14 cellular contexts compared by ENCODE assay signal in genomic region chr1:97084566-97084965, GRCh38.
"Had no signal": no experiment of that assay in that cellular context is flagged by ENCODE, and none has a peak within 500 bp of the region (broad histone marks: within the 10 kb centered on the region; RNA-seq: fewer than 3 reads in every experiment).

No MANE protein-coding gene starts in this region.

- DNase-seq: activated CD4-positive, alpha-beta T cell treated with anti-CD3 and anti-CD28 coated beads for 1 hour; activated CD4-positive, alpha-beta T cell treated with anti-CD3 and anti-CD28 coated beads, Interleukin-2, amount 50 U/mL, for 4 hours; activated gamma-delta T cell; activated T-cell treated with anti-CD3 and anti-CD28 coated beads, Interleukin-2, amount 50 U/mL, for 72 hours; effector memory CD4-positive, alpha-beta T cell; esophagus squamous epithelium; head of caudate nucleus; left lung; stimulated activated CD4-positive, alpha-beta T cell treated with anti-CD3 and anti-CD28 coated beads, Interleukin-2, amount 100 ng/mL, for 24 hours; stimulated activated naive CD4-positive, alpha-beta T cell treated with Interleukin-2 at 50 U/mL for 16 hours; substantia nigra; T-helper 1 cell had no signal

- H3K36me3 ChIP-seq: esophagus squamous epithelium had no signal

- H3K9me3 ChIP-seq: esophagus squamous epithelium, left lung, tibial nerve had no signal

- H3K27me3 ChIP-seq: esophagus squamous epithelium, left lung, tibial nerve had no signal

- ATAC-seq: activated T-cell treated with anti-CD3 and anti-CD28 coated beads, Interleukin-2, amount 50 U/mL, for 72 hours; left lung had no signal

- H3K27ac ChIP-seq: esophagus squamous epithelium, left lung, tibial nerve, VCaP had no signal

- H3K4me1 ChIP-seq: esophagus squamous epithelium, left lung, tibial nerve had no signal

- H3K4me3 ChIP-seq: esophagus squamous epithelium, left lung, tibial nerve had no signal
